ENCODE assay signal across 2 cellular contexts in genomic region chr19:56441206-56441792, GRCh38.
TF ChIP-seq lines count a peak whose summit lies in the region.

No MANE protein-coding gene starts in this region.

TF ChIP-seq in GM12878, 131 proteins besides CTCF, POLR2A, EP300 and RAD21:
- TF ChIP-seq ZNF384 (IDR thresholded peaks at IDR 0.05; ENCODE audit: borderline replicate concordance, low read depth, low read length), result no peak
- TF ChIP-seq ZNF274 (IDR thresholded peaks at IDR 0.05; ENCODE audit: insufficient read depth, insufficient read length), result peak; percentile 62
- no peak for TF ChIP-seq IRF4 (IDR thresholded peaks at IDR 0.05; ENCODE audit: low read depth, low read length)
- TF ChIP-seq STAT3 (IDR thresholded peaks at IDR 0.05; ENCODE audit: low read depth, low read length), result no peak

TF ChIP-seq in liver, 16 proteins besides CTCF, POLR2A, EP300 and RAD21:
- no peak for TF ChIP-seq FOXA2 (IDR thresholded peaks at IDR 0.05)
- no peak for TF ChIP-seq TAF1 (conservative IDR thresholded peaks at IDR 0.05)
- no peak for TF ChIP-seq YY1 (IDR thresholded peaks at IDR 0.05)
- no peak for TF ChIP-seq ZBTB33 (IDR thresholded peaks at IDR 0.05)
- no peak for TF ChIP-seq JUND (IDR thresholded peaks at IDR 0.05)
- no peak for TF ChIP-seq HNF4G (IDR thresholded peaks at IDR 0.05)
- no peak for TF ChIP-seq NR2F2 (IDR thresholded peaks at IDR 0.05)
- no peak for TF ChIP-seq SP1 (IDR thresholded peaks at IDR 0.05)
- no peak for TF ChIP-seq REST (IDR thresholded peaks at IDR 0.05)
- no peak for TF ChIP-seq MAX (IDR thresholded peaks at IDR 0.05)
- no peak for TF ChIP-seq ATF3 (IDR thresholded peaks at IDR 0.05)
- no peak for TF ChIP-seq FOXA1 (IDR thresholded peaks at IDR 0.05)
- no peak for TF ChIP-seq HNF4A (conservative IDR thresholded peaks at IDR 0.05)
- TF ChIP-seq EGR1 (IDR thresholded peaks at IDR 0.05; ENCODE audit: low read depth in 2 of 2), result no peak
- TF ChIP-seq RXRA (IDR thresholded peaks at IDR 0.05), result no peak
- TF ChIP-seq GABPA (IDR thresholded peaks at IDR 0.05 in 1 of 2, conservative IDR thresholded peaks at IDR 0.05 in 1 of 2), result no peak
